Comparison of ENCODE assay signal across 8 cellular contexts in the genomic region with DNA sequence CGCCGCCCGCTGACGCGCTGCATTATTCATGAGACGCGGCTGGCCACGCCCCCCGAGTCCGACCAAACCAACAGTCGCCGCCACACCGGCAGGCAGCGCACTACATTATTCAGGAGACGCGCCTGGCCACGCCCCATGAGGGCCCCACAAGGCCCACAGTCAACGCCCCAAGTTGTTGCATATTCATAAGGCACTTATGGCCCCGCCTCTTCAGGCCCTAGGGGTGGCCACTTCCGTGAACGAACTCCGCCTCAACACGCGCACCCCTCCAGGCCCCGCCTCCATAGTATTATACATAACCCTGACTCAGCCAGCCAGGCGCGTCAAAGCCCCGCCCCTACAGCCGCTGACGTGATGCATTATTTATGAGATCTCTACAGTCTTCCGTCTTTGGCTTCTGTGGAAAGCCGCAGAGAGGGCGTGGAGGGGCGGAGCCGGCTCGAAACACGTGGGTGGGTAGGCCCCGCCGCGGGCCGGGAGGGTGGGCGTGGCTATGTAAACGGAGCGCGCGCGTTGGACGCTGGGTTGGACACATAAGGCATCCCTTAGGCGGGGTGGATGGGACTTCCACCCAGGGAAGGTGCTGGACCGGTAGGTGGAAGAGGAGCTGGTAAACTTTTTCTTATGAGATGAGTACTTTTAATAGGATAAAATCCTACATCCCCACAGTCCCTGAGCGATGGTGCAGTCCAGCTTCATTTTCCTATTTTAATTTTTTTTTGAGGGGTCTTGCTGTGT. TPM values are rescaled to one million over a fixed set of nuclear protein-coding genes. Genes with fewer than 3 reads are reported as not detected.
A peak's percentile ranks its signal among the peaks of the same experiment; 100 is the strongest.
DNase-seq lines count a peak whose midpoint lies in the region; ATAC-seq and TF ChIP-seq lines count a peak whose summit lies in the region.

No MANE protein-coding gene starts in this region.

- H3K4me3 Mint-ChIP-seq in activated naive CD8-positive, alpha-beta T cell: peak overlapping the region; percentile 95
- peak overlapping the region; percentile 94 for H3K4me3 Mint-ChIP-seq in osteocyte (ENCODE audit: unreplicated experiment)

- H3K4me3 ChIP-seq in thymus (ENCODE audit: low read length): peak overlapping the region; percentile 74

- peak overlapping the region; percentile 84 for H3K27ac ChIP-seq in thymus (ENCODE audit: low read depth)

- TF ChIP-seq CTCF in GM10266 (IDR thresholded peaks at IDR 0.05; ENCODE audit: control insufficient read depth, insufficient read depth, low read depth, missing control alignments) (no peak), osteocyte (IDR thresholded peaks at IDR 0.05) (peak; percentile 23)

- H3K9me3 ChIP-seq in thymus (ENCODE audit: control insufficient read depth): no peaks in the 10 kb centered on the region

- peak overlapping the region; percentile 94 for H3K27ac Mint-ChIP-seq in activated naive CD8-positive, alpha-beta T cell
- H3K27ac Mint-ChIP-seq in osteocyte (ENCODE audit: unreplicated experiment): peak overlapping the region; percentile 99

- WGBS in thymus: 2% methylated on average over 51 of the region's 51 CpGs

- H3K9me3 Mint-ChIP-seq in activated naive CD8-positive, alpha-beta T cell (ENCODE audit: low read depth): no peaks in the 10 kb centered on the region
- H3K9me3 Mint-ChIP-seq in osteocyte (ENCODE audit: unreplicated experiment): no peaks in the 10 kb centered on the region

- ATAC-seq in HG02623 (IDR thresholded peaks at IDR 0.05; ENCODE audit: unreplicated experiment) (peak; percentile 82), SK-N-SH treated with all-trans-retinoic acid at 6 μM for 48 hours (peak; percentile 94)

- intact Hi-C loops in head of caudate nucleus (cut with DNase I): loop anchor here (10.0 kb wide), 1 partner anchor 57 kb away; no protein-coding TSS in a partner anchor

- H3K4me1 ChIP-seq in thymus (ENCODE audit: control insufficient read depth, insufficient read depth, low read length): peaks cover 3% of the 10 kb centered on the region

- H3K27me3 Mint-ChIP-seq in activated naive CD8-positive, alpha-beta T cell: no peaks in the 10 kb centered on the region
- H3K27me3 Mint-ChIP-seq in osteocyte (ENCODE audit: unreplicated experiment): no peaks in the 10 kb centered on the region

- peaks cover 16% of the 10 kb centered on the region for H3K4me1 Mint-ChIP-seq in activated naive CD8-positive, alpha-beta T cell (ENCODE audit: low read depth)
- peaks cover 18% of the 10 kb centered on the region for H3K4me1 Mint-ChIP-seq in osteocyte (ENCODE audit: unreplicated experiment)

- H3K27me3 ChIP-seq in thymus (ENCODE audit: control insufficient read depth, insufficient read depth): no peaks in the 10 kb centered on the region

- no peaks in the 10 kb centered on the region for H3K36me3 ChIP-seq in thymus (ENCODE audit: control insufficient read depth, insufficient read depth)

- no peaks in the 10 kb centered on the region for H3K36me3 Mint-ChIP-seq in activated naive CD8-positive, alpha-beta T cell
- no peaks in the 10 kb centered on the region for H3K36me3 Mint-ChIP-seq in osteocyte (ENCODE audit: unreplicated experiment)

- DNase-seq in GM10266 (ENCODE audit: extremely low spot score) (peak; percentile 98), NCI-H1092 treated with DMSO at 0.1 percent for 48 hours (lab: John Stamatoyannopoulos, UW) (peak; percentile 100), head of caudate nucleus (peak; percentile 99 to 100 (median 100)), osteocyte (ENCODE audit: extremely low spot score, unreplicated experiment) (peak; percentile 100)

TF ChIP-seq in SK-N-SH treated with all-trans-retinoic acid at 6 μM for 48 hours, 23 proteins besides CTCF, POLR2A, EP300 and RAD21:
- TF ChIP-seq ZNF565 (CRISPR knock-in tag; conservative IDR thresholded peaks at IDR 0.05; ENCODE audit: low read depth) (no peak), ZFP3 (CRISPR knock-in tag; IDR thresholded peaks at IDR 0.05) (no peak)
- TF ChIP-seq, protein P1, sequence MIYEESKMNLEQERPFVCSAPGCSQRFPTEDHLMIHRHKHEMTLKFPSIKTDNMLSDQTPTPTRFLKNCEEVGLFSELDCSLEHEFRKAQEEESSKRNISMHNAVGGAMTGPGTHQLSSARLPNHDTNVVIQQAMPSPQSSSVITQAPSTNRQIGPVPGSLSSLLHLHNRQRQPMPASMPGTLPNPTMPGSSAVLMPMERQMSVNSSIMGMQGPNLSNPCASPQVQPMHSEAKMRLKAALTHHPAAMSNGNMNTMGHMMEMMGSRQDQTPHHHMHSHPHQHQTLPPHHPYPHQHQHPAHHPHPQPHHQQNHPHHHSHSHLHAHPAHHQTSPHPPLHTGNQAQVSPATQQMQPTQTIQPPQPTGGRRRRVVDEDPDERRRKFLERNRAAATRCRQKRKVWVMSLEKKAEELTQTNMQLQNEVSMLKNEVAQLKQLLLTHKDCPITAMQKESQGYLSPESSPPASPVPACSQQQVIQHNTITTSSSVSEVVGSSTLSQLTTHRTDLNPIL (CRISPR knock-in tag; IDR thresholded peaks at IDR 0.05; ENCODE audit: low read depth): no peak

RNA-seq across cellular contexts. Expression of a gene that starts 0.4 kb away (rescaled TPM):
- total RNA-seq in osteocyte: 17.6 and 18.3 TPM in 2 replicates
- 14.3 TPM for polyA plus RNA-seq in thymus

RNA-seq across cellular contexts. Expression of a gene that starts 21.1 kb away (rescaled TPM):
- total RNA-seq in osteocyte: 242 and 253 TPM in 2 replicates
- 232 TPM for polyA plus RNA-seq in thymus

RNA-seq across cellular contexts. Expression of a gene that starts 35.4 kb away (rescaled TPM):
- 66.5 and 70.6 TPM in 2 replicates for total RNA-seq in osteocyte
- 81.9 TPM for polyA plus RNA-seq in thymus

RNA-seq across cellular contexts. Expression of a gene that starts 49.4 kb away (rescaled TPM):
- total RNA-seq in osteocyte: 1,032 and 1,081 TPM in 2 replicates
- 1,270 TPM for polyA plus RNA-seq in thymus

Comparison
In these comparisons a context has a peak if more than half of its experiments do, and no peak if none do; other contexts are left out.
1. Peak in every context shown above with its lines: DNase-seq, ATAC-seq, H3K4me3 ChIP-seq and H3K27ac ChIP-seq.